In the genomic region with DNA sequence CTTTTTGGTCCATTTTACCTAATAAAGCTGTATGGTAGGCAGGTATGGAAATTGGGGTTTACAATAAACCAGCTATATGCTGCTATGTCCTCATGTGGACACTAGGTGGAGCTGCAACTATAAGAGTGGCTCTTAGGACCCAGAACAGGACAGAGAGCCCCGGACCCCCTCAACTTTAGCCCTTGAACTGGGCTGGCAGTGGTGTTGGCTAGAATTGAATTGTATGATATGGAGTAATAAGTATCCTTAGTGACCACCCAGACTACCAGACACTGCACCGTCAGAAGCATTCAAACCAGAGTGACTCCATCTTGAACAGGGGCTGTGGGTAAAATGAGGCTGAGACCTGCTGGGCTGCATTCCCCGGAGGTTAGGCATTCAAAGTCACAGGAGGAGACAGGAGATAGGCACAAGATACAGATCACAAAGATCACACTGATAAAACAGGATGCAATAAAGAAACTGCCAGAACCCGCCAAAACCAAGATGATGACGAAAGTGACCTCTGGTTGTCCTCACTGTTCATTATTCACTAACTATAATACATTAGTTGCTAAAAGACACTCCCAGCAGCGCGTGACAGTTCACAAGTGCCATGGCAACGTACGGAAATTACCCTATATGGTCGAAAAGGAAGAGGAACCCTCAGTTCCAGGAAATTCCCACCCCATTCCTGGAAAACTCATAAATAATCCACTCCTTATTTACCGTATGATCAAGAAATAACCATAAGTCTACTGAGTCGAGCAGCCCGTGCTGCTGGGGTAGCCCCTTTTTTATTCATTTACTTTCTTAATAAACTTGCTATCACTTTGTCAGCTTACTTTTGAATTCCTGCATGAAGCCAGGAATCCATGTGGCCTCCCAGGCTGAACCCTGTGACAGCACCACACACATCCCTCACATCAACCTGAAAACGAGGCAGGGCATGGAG, we compare ENCODE assay signal across 8 cellular contexts.
DNase-seq lines count a peak whose midpoint lies in the region; ATAC-seq and TF ChIP-seq lines count a peak whose summit lies in the region.

No MANE protein-coding gene starts in this region.

- TF ChIP-seq CTCF in LNCAP (IDR thresholded peaks at IDR 0.05), result peak; percentile 89
- TF ChIP-seq CTCF in cardiac muscle cell (IDR thresholded peaks at IDR 0.05; ENCODE audit: low read depth, low read length), result peak; percentile 89
- peak; percentile 89 to 91 (median 90) for TF ChIP-seq CTCF in prostate gland (IDR thresholded peaks at IDR 0.05)

- H3K36me3 ChIP-seq in SK-N-MC (ENCODE audit: insufficient read depth, low read length), result peaks cover 5% of the 10 kb centered on the region; the same call in 1 of the 2 replicates
- H3K36me3 ChIP-seq in cardiac muscle cell, result peaks cover under 1% of the 10 kb centered on the region
- H3K36me3 ChIP-seq in prostate gland, result no peaks in the 10 kb centered on the region

- H3K4me1 ChIP-seq in cardiac muscle cell (ENCODE audit: low read depth) (no peaks in the 10 kb centered on the region), prostate gland (replicated peaks) (no peaks in the 10 kb centered on the region)

- DNase-seq in COLO829 (ENCODE audit: low spot score), result peak; percentile 86
- peak; percentile 78 for DNase-seq in SK-N-MC (ENCODE audit: low read depth, low spot score)
- DNase-seq in activated naive CD8-positive, alpha-beta T cell treated with anti-CD3 and anti-CD28 coated beads, Interleukin-2, amount 50 U/mL, for 16 hours (ENCODE audit: low read depth, low spot score), result peak; percentile 11
- peak; percentile 81 to 83 for DNase-seq in cardiac muscle cell (ENCODE audit: low read depth in 1 of 2, low spot score in 1 of 2)
- peak; percentile 68 for DNase-seq in prostate gland (ENCODE audit: low spot score)
- DNase-seq in NCI-H226, result no peak

- intact Hi-C loops in prostate gland (cut with DNase I), result loop anchor here (5.0 kb wide), 1 partner anchor 44 kb away; no protein-coding TSS in a partner anchor

- H3K27me3 ChIP-seq in cardiac muscle cell (no peaks in the 10 kb centered on the region), prostate gland (replicated peaks; ENCODE audit: insufficient read depth) (no peaks in the 10 kb centered on the region)

- peak; percentile 50 for ATAC-seq in GM21360 (IDR thresholded peaks at IDR 0.05; ENCODE audit: unreplicated experiment)

- H3K9ac ChIP-seq in SK-N-MC (ENCODE audit: insufficient read length), result peak overlapping the region; percentile 29

- WGBS in prostate gland, result 12% methylated on average over 14 of the region's 14 CpGs

- H3K27ac ChIP-seq in SK-N-MC (peak overlapping the region; percentile 72), cardiac muscle cell (no peak overlapping the region), prostate gland (peak overlapping the region in 1 of 2 donors; percentile 64)

- H3K9me3 ChIP-seq in SK-N-MC (ENCODE audit: low read depth, low read length), result no peaks in the 10 kb centered on the region
- H3K9me3 ChIP-seq in cardiac muscle cell (ENCODE audit: low read depth), result no peaks in the 10 kb centered on the region
- no peaks in the 10 kb centered on the region for H3K9me3 ChIP-seq in prostate gland

- TF ChIP-seq POLR2A in prostate gland (IDR thresholded peaks at IDR 0.05), result no peak

- H3K4me3 ChIP-seq in SK-N-MC, result peak overlapping the region; percentile 72
- H3K4me3 ChIP-seq in cardiac muscle cell, result no peak overlapping the region
- H3K4me3 ChIP-seq in prostate gland, result no peak overlapping the region
